ENCODE assay signal across 8 cellular contexts in the genomic region with DNA sequence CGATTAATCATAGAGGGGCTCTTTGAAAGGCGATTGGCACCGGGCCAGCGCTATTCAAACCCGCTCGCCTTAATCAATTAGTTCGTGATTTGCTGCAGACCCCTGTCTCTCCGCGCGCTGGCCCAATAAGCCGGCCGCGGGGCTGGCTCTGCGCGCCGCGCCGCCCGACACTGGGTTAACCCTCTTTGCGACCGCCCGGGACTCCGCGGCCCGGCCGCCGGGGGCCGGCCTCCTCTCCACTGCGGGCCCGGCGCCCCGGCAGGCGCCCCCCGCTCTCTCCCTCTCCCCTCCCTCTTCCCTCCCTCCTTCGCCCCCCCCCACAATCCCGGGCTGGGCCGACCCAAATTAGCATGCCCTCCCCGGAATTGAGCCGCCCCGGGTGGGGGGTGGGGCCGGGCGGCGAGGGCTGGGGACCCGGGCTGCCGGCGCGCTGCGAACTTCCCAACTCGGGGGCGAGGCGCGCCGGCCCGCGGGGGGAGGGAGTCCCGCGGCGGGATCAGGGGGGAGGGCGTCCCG. TPM values are rescaled to one million over a fixed set of nuclear protein-coding genes. Genes with fewer than 3 reads are reported as not detected.
A peak's percentile ranks its signal among the peaks of the same experiment; 100 is the strongest.
DNase-seq lines count a peak whose midpoint lies in the region; ATAC-seq lines count a peak whose summit lies in the region.

No MANE protein-coding gene starts in this region.

- H3K4me2 ChIP-seq in neuronal stem cell (ENCODE audit: insufficient read depth, low read length, poor library complexity, severe bottlenecking) = peak overlapping the region; percentile 73

- H2AFZ ChIP-seq in neuronal stem cell (ENCODE audit: low read length) = peak overlapping the region; percentile 87

- H3K4me3 ChIP-seq in neuronal stem cell (ENCODE audit: low read length in 2 of 2) = peak overlapping the region; percentile 84 to 98

- H3K23ac ChIP-seq in neuronal stem cell (ENCODE audit: low read depth, low read length, poor library complexity) = no peak overlapping the region

- peaks cover 7 to 22% of the 10 kb centered on the region in 2 donors for H3K4me1 ChIP-seq in neuronal stem cell (ENCODE audit: control insufficient read depth in 2 of 2, insufficient read depth in 1 of 2, low read depth in 1 of 2, low read length in 2 of 2)

- no peak for ATAC-seq in GM18861 (IDR thresholded peaks at IDR 0.05; ENCODE audit: unreplicated experiment)
- no peak for ATAC-seq in GM19023 (IDR thresholded peaks at IDR 0.05; ENCODE audit: unreplicated experiment)
- ATAC-seq in HG03442 (IDR thresholded peaks at IDR 0.05; ENCODE audit: unreplicated experiment) = no peak

- H4K8ac ChIP-seq in neuronal stem cell (ENCODE audit: low read depth, low read length) = no peak overlapping the region

- peak overlapping the region; percentile 97 for H2BK120ac ChIP-seq in neuronal stem cell (ENCODE audit: low read depth, low read length)

- peak overlapping the region; percentile 100 for H3K27ac ChIP-seq in neuronal stem cell (replicated peaks; ENCODE audit: low read length)

- H3K36me3 ChIP-seq in neuronal stem cell (replicated peaks in 1 of 2; ENCODE audit: control insufficient read depth in 2 of 2, insufficient read depth in 2 of 2, low read length in 2 of 2) = no peaks in the 10 kb centered on the region

- H3K4ac ChIP-seq in neuronal stem cell (ENCODE audit: low read length) = no peak overlapping the region

- no peak overlapping the region for H3K14ac ChIP-seq in neuronal stem cell (ENCODE audit: low read length)

- H3K9ac ChIP-seq in neuronal stem cell (ENCODE audit: low read depth, low read length, poor library complexity) = no peak overlapping the region

- H2BK15ac ChIP-seq in neuronal stem cell (ENCODE audit: low read length) = no peak overlapping the region

- H4K91ac ChIP-seq in neuronal stem cell (ENCODE audit: low read depth, low read length, poor library complexity) = no peak overlapping the region

- no peaks in the 10 kb centered on the region for H3K79me1 ChIP-seq in neuronal stem cell (ENCODE audit: low read depth, low read length)

- H2BK12ac ChIP-seq in neuronal stem cell (ENCODE audit: low read length) = no peak overlapping the region

- peak overlapping the region; percentile 99 for H3K18ac ChIP-seq in neuronal stem cell (ENCODE audit: low read length)

- no peaks in the 10 kb centered on the region for H3K27me3 ChIP-seq in neuronal stem cell (ENCODE audit: control insufficient read depth in 3 of 3, insufficient read depth in 3 of 3, low read depth in 1 of 3, low read length in 3 of 3)

- peak overlapping the region; percentile 95 for H2BK5ac ChIP-seq in neuronal stem cell (ENCODE audit: low read length)

- DNase-seq in DMS79 (lab: John Stamatoyannopoulos, UW) (peak; percentile 20), NCI-H510A (lab: John Stamatoyannopoulos, UW) (peak; percentile 77), fibroblast of peridontal ligament (ENCODE audit: extremely low read depth) (peak; percentile 79), neuronal stem cell (ENCODE audit: low spot score) (peak; percentile 92), NCI-H187 treated with DMSO at 0.1 percent for 48 hours (lab: John Stamatoyannopoulos, UW) (no peak)

- no CpG with 5 or more reads among the region's 60 CpGs for WGBS in neuronal stem cell (ENCODE audit: extremely low coverage in 2 of 2, insufficient read length in 2 of 2, insufficient replicate concordance in 1 of 2), 2 donors

- H2AK5ac ChIP-seq in neuronal stem cell (ENCODE audit: low read depth, low read length) = peak overlapping the region; percentile 90

- peaks cover 0 to 9% of the 10 kb centered on the region in 2 donors for H3K9me3 ChIP-seq in neuronal stem cell (replicated peaks in 1 of 2; ENCODE audit: control insufficient read depth in 2 of 2, insufficient read depth in 1 of 2, low read depth in 1 of 2, low read length in 2 of 2)

RNA-seq across cellular contexts. Expression of a gene that starts 0.4 kb away (rescaled TPM):
- 81.5 TPM for polyA plus RNA-seq in neuronal stem cell (2013, experiment 1 of 2)
- 85.5 TPM for polyA plus RNA-seq in neuronal stem cell (2013, experiment 2 of 2)
